Comparison of ENCODE assay signal across 10 cellular contexts in the genomic region with DNA sequence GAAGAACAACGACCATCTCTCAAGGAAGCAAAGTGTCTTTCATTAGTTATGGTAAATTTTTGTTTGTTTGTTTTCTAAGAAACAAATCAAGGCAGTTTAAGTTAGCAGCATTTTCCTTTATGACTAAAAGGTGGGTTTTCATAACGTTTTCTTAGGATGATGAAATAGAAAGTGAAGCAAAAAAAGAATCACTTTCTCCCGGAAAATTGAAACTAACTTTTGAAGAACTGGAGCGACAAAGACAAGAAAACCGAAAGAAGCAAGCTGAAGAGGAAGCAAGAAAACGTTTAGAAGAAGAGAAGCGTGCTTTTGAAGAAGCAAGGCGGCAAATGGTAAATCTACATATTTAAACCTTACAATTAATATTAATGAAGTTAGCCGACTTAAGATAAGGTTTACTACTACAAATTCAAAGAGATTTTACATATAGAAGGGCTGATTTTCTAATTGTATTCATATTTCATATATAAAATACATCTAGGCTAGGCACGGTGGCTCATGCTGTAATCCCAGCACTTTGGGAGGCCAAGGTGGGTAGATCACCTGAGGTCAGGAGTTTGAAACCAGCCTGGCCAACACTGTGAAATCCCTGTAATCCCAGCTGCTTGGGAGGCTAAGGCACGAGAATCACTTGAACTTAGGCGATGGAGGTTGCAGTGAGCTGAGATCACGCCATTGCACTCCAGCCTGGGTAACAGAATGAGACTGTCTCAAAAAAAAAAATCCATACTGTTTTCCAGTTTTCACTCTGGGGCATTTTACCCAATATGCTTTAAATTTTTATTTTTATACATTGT. TPM values are rescaled to one million over a fixed set of nuclear protein-coding genes. Genes with fewer than 3 reads are reported as not detected.
DNase-seq lines count a peak whose midpoint lies in the region; ATAC-seq, FAIRE-seq and TF ChIP-seq lines count a peak whose summit lies in the region.
"Had no signal": no experiment of that assay in that cellular context is flagged by ENCODE, and none has a peak within 500 bp of the region (broad histone marks: within the 10 kb centered on the region; RNA-seq: fewer than 3 reads in every experiment).

No MANE protein-coding gene starts in this region.

- CTCF ChIA-PET in T-cell (lab: Charles Lee), result no interaction called here

- peak overlapping the region; percentile 6 for H3K27ac ChIP-seq in rectal smooth muscle tissue (ENCODE audit: low read depth, low read length)

- H3K4me1 Mint-ChIP-seq in T-cell, result peaks cover 0 to 14% (median 0%) of the 10 kb centered on the region in 3 donors
- H3K4me1 Mint-ChIP-seq: endodermal cell had no signal

- H3K4me1 ChIP-seq in rectal smooth muscle tissue (ENCODE audit: control insufficient read depth, insufficient read depth, low read length), result no peaks in the 10 kb centered on the region

- H3K27ac Mint-ChIP-seq in T-cell, result peak overlapping the region; percentile 12 to 71
- H3K27ac Mint-ChIP-seq: endodermal cell had no signal

- no peak for TF ChIP-seq CTCF in D721Med (IDR thresholded peaks at IDR 0.05; ENCODE audit: insufficient read depth, missing control alignments)

- H3K4me3 Mint-ChIP-seq in T-cell, result peak overlapping the region; percentile 77 to 84 (median 80)
- H3K4me3 Mint-ChIP-seq: endodermal cell had no signal

- H3K9me3 Mint-ChIP-seq in T-cell, result no peaks in the 10 kb centered on the region
- H3K9me3 Mint-ChIP-seq: endodermal cell had no signal

- POLR2A ChIA-PET in T-cell (lab: Charles Lee), result no interaction called here

- no peaks in the 10 kb centered on the region for H3K27me3 Mint-ChIP-seq in T-cell

- ATAC-seq in HG02852 (IDR thresholded peaks at IDR 0.05; ENCODE audit: unreplicated experiment) (peak; percentile 69), T-cell (replicated peaks in 1 of 4) (no peak)

- H3K36me3 ChIP-seq in rectal smooth muscle tissue (ENCODE audit: control insufficient read depth, insufficient read depth, low read length), result peaks cover 3% of the 10 kb centered on the region

- H3K36me3 Mint-ChIP-seq in T-cell, result no peaks in the 10 kb centered on the region

- DNase-seq in GM18507 (ENCODE audit: extremely low spot score, insufficient read length, low read depth), result no peak
- no peak for DNase-seq in T-cell
- no peak for DNase-seq in middle frontal gyrus (ENCODE audit: extremely low spot score, low spot score)
- DNase-seq in D721Med (ENCODE audit: insufficient read length, low spot score), result no peak
- no peak for DNase-seq in DMS53 treated with DMSO at 0.1 percent for 48 hours (lab: John Stamatoyannopoulos, UW; ENCODE audit: unreplicated experiment)
- DNase-seq: activated CD4-positive, alpha-beta T cell treated with anti-CD3 and anti-CD28 coated beads, Interleukin-2, amount 50 U/mL, for 4 hours; endodermal cell; stimulated activated CD4-positive, alpha-beta T cell treated with anti-CD3 and anti-CD28 coated beads, Interleukin-12 subunit alpha, Interleukin-12 subunit beta, amount 100 ng/mL, for 4 hours had no signal

- H3K4me3 ChIP-seq in rectal smooth muscle tissue (ENCODE audit: low read length), result no peak overlapping the region

- peak; percentile 85 for FAIRE-seq in GM18507 (lab: Jason Lieb, UNC)
- no peak for FAIRE-seq in D721Med (lab: Jason Lieb, UNC)

- H3K27me3 ChIP-seq in rectal smooth muscle tissue (ENCODE audit: control insufficient read depth, insufficient read depth, low read length), result no peaks in the 10 kb centered on the region

- H3K9ac ChIP-seq in rectal smooth muscle tissue (ENCODE audit: low read length), result no peak overlapping the region

RNA-seq across cellular contexts. Expression of a gene that starts 38.3 kb away (rescaled TPM):
- total RNA-seq in T-cell, result under 1 TPM; 0.26 to 0.50 (median 0.35) TPM

RNA-seq across cellular contexts. Expression of a gene that starts 52.1 kb away (rescaled TPM):
- total RNA-seq in T-cell, result 100 to 1,000 TPM; 180 to 224 (median 194) TPM
